In the genomic region with DNA sequence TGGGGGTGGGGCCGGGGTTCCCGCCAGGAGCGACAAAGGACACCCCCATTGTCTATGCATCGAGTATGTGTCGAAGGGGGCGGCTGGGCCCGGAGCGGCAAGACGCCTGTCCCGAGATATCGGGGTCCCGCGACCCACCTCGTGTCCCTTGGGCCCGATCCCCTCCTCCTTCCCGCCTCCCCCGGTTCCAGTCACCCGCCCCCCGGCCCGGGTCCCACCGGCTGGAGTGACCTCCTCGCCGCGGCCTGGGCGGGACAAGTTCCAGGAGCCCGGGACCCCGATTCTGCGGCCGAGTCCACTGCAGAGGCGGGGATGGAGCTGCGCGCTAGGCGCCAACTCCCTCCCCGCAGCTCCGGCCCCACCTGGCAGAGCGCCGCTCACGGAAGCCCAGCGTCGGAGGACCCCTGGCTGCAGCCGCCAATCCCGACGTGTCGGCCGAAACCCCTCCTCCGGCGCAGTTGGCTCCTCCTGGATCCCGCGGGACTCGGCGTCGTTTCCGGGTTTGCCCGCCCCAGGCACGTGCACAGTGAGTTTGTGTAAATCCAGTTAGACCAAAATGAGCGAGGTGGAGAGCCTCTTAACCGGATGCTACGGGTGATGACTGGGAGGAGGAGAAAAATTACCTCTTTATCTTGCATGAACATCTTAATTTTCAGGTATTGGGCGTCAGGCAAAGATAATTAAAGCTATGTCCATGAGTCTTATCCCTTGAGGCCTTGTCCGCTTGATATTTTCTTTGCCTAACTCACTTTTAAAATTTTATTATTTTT, we compare ENCODE assay signal across 8 cellular contexts. TPM values are rescaled to one million over a fixed set of nuclear protein-coding genes. Genes with fewer than 3 reads are reported as not detected.
DNase-seq lines count a peak whose midpoint lies in the region; ATAC-seq and TF ChIP-seq lines count a peak whose summit lies in the region.

A gene (minus strand): TSS at position 434 of the 770 bp plus-strand sequence. CDS start 493 bp downstream, outside the sequence.

- peaks cover 26% of the 10 kb centered on the region for H3K4me1 Mint-ChIP-seq in T-helper 17 cell

- H3K9me3 ChIP-seq in T-helper 17 cell (ENCODE audit: control insufficient read depth, low read length, poor library complexity, severe bottlenecking) (no peaks in the 10 kb centered on the region), psoas muscle (no peaks in the 10 kb centered on the region)

- H3K36me3 ChIP-seq in psoas muscle (ENCODE audit: insufficient read depth in 1 of 2, low read depth in 1 of 2), result no peaks in the 10 kb centered on the region

- peak within 1 kb of the TSS; percentile 58 for H3K27ac ChIP-seq in psoas muscle

- H3K4me3 Mint-ChIP-seq in T-helper 17 cell, result peak within 1 kb of the TSS; percentile 85

- peak; percentile 50 for ATAC-seq in GM21529 (IDR thresholded peaks at IDR 0.05; ENCODE audit: unreplicated experiment)
- peak; percentile 70 for ATAC-seq in T-helper 17 cell
- peak; percentile 49 for ATAC-seq in left ventricle myocardium superior
- ATAC-seq in psoas muscle, result peak in 2 of 4 donors; percentile 3 to 36

- peak within 1 kb of the TSS; percentile 39 for H3K27ac Mint-ChIP-seq in T-helper 17 cell

- no peaks in the 10 kb centered on the region for H3K27me3 Mint-ChIP-seq in T-helper 17 cell

- peaks cover 0 to 14% (median 0%) of the 10 kb centered on the region in 3 donors for H3K27me3 ChIP-seq in psoas muscle (ENCODE audit: insufficient read depth in 3 of 3, low read length in 2 of 3)

- H3K4me1 ChIP-seq in psoas muscle, result peaks cover 11% of the 10 kb centered on the region

- WGBS in psoas muscle, 3 donors, result 3 to 5% (median 4%) methylated on average over 47 to 60 of the region's 60 CpGs

- intact Hi-C loops in left ventricle myocardium superior (cut with micrococcal nuclease), result no loop called here
- intact Hi-C loops in psoas muscle (cut with DNase I), result loop anchor here in 1 of 2 donors (10.0 kb wide), 1 partner anchor 50 kb away; a partner anchor contains a TSS

- H3K36me3 Mint-ChIP-seq in T-helper 17 cell (ENCODE audit: low read depth), result no peaks in the 10 kb centered on the region

- no peak for TF ChIP-seq CTCF in psoas muscle (IDR thresholded peaks at IDR 0.05)

- peak within 1 kb of the TSS; percentile 70 for H3K4me3 ChIP-seq in psoas muscle

- DNase-seq in CMK (ENCODE audit: low read depth) (peak; percentile 84), NCI-H128 (lab: John Stamatoyannopoulos, UW; ENCODE audit: unreplicated experiment) (peak; percentile 72), T-helper 17 cell (peak; percentile 71 to 86 (median 83)), amygdala (lab: John Stamatoyannopoulos, UW) (peak in 53 of 56 donors; percentile 23 to 88 (median 69)), left ventricle myocardium superior (peak; percentile 91), psoas muscle (peak; percentile 85 to 93), ureter (ENCODE audit: low spot score) (peak; percentile 95)

RNA-seq across cellular contexts. Expression of the gene that starts here (rescaled TPM):
- total RNA-seq in T-helper 17 cell, result 10 to 100 TPM; 40.5 to 45.4 TPM
- 24.7 TPM for total RNA-seq in left ventricle myocardium superior
- 1 to 10 TPM; 2.5 to 5.5 (median 3.9) TPM for total RNA-seq in psoas muscle
- polyA plus RNA-seq in psoas muscle, result 1 to 10 TPM; 4.0 to 5.1 (median 4.2) TPM
- total RNA-seq in ureter, result 54.5 TPM
